ENCODE assay signal across 1 cellular context in the genomic region with DNA sequence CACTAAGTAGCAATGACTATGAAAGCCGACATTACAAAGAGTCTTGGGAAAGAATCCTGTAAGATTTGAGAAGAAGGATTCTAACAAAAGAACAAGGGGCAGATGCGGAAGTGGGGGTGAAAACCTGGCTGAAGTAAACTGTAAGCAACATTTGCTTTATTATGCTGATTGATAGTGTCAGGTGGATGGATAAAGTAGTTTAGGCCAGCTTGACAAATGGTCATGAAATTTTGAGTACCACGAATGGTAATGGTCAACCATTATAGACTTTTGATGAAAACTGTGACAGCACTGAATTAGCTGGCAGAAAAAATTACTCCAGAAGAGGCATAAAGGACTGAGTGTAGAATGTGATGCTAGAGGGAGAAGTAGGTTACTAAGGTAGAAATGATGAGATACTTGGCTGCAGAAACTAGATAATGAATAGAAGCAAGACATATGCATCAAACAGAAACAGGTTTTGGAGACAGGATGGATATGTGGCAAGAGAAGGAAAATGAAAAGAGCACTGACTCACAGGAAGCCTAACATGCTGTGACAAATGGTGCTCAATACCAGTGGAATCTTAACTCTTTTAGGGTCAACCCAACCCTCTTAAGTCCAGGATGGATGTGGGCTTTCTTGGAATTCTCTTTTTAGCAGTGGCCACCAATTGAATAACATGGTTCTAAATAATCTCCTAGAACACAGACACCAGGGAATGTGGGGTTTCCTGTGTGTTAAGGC.
TF ChIP-seq lines count a peak whose summit lies in the region.

No MANE protein-coding gene starts in this region.

TF ChIP-seq in SK-N-SH, 30 proteins besides CTCF, POLR2A, EP300 and RAD21 (continued from another document):
- TF ChIP-seq USF1 (IDR thresholded peaks at IDR 0.05; ENCODE audit: borderline replicate concordance, low read depth): no peak
- no peak for TF ChIP-seq GABPA (IDR thresholded peaks at IDR 0.05; ENCODE audit: low read depth)
- no peak for TF ChIP-seq NRF1 (IDR thresholded peaks at IDR 0.05; ENCODE audit: low read depth, low read length)
- TF ChIP-seq RCOR1 (IDR thresholded peaks at IDR 0.05; ENCODE audit: low read length): no peak
- no peak for TF ChIP-seq CHD2 (IDR thresholded peaks at IDR 0.05; ENCODE audit: low read length, partially characterized antibody)
- TF ChIP-seq, protein P1, sequence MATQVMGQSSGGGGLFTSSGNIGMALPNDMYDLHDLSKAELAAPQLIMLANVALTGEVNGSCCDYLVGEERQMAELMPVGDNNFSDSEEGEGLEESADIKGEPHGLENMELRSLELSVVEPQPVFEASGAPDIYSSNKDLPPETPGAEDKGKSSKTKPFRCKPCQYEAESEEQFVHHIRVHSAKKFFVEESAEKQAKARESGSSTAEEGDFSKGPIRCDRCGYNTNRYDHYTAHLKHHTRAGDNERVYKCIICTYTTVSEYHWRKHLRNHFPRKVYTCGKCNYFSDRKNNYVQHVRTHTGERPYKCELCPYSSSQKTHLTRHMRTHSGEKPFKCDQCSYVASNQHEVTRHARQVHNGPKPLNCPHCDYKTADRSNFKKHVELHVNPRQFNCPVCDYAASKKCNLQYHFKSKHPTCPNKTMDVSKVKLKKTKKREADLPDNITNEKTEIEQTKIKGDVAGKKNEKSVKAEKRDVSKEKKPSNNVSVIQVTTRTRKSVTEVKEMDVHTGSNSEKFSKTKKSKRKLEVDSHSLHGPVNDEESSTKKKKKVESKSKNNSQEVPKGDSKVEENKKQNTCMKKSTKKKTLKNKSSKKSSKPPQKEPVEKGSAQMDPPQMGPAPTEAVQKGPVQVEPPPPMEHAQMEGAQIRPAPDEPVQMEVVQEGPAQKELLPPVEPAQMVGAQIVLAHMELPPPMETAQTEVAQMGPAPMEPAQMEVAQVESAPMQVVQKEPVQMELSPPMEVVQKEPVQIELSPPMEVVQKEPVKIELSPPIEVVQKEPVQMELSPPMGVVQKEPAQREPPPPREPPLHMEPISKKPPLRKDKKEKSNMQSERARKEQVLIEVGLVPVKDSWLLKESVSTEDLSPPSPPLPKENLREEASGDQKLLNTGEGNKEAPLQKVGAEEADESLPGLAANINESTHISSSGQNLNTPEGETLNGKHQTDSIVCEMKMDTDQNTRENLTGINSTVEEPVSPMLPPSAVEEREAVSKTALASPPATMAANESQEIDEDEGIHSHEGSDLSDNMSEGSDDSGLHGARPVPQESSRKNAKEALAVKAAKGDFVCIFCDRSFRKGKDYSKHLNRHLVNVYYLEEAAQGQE (IDR thresholded peaks at IDR 0.05; ENCODE audit: low read depth, low read length): no peak
- no peak for TF ChIP-seq MAX (IDR thresholded peaks at IDR 0.05; ENCODE audit: low read depth)
- TF ChIP-seq TCF12 (IDR thresholded peaks at IDR 0.05): no peak
- no peak for TF ChIP-seq FOXM1 (IDR thresholded peaks at IDR 0.05; ENCODE audit: low read depth)
- TF ChIP-seq FOXJ3 (CRISPR knock-in tag; IDR thresholded peaks at IDR 0.05): no peak
